Comparison of ENCODE assay signal across 10 cellular contexts in the genomic region with DNA sequence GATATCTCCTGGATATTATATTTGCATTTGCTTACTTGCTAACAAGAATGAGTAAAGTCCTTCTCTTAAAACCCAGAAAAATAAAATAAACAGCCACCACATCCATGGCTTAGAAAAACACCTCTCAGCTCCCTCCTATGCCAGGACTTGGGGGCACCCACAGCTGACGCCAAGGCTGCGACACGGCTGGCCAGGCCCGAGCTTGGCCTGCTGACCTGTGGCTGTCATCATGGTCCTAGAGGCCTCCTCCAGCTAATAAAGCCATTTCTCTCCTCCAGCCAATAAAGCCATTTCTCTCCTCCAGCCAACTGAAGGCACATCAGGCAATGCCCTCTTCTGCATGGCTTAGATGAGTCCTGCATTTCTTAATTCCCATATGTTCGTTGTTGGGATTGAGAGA. TPM values are rescaled to one million over a fixed set of nuclear protein-coding genes. Genes with fewer than 3 reads are reported as not detected.
A peak's percentile ranks its signal among the peaks of the same experiment; 100 is the strongest.
DNase-seq lines count a peak whose midpoint lies in the region; ATAC-seq, FAIRE-seq and TF ChIP-seq lines count a peak whose summit lies in the region.
"Had no signal": no experiment of that assay in that cellular context is flagged by ENCODE, and none has a peak within 500 bp of the region (broad histone marks: within the 10 kb centered on the region; RNA-seq: fewer than 3 reads in every experiment).

No MANE protein-coding gene starts in this region.

- H2AK5ac ChIP-seq in H1 (ENCODE audit: low read depth, low read length), result 0 out of 2 replicates have a peak overlapping the region, but pooled peaks have one; percentile 39

- H3K9ac ChIP-seq in BLaER1 (0 out of 2 replicates have a peak overlapping the region, but pooled peaks have one; percentile 1), H1 (replicated peaks in 1 of 4; ENCODE audit: extremely low read depth in 1 of 4, low read depth in 3 of 4, low read length in 3 of 4) (no peak overlapping the region), parathyroid adenoma (no peak overlapping the region)

- TF ChIP-seq EP300 in H1 (IDR thresholded peaks at IDR 0.05; ENCODE audit: borderline replicate concordance in 1 of 2, low read depth in 2 of 2, low read length in 2 of 2), result no peak

- H3K56ac ChIP-seq in H1 (replicated peaks; ENCODE audit: insufficient read length, low read depth, low read length), result no peak overlapping the region

- peak overlapping the region; percentile 78 for H3K4ac ChIP-seq in H1 (replicated peaks; ENCODE audit: insufficient read length, low read depth, low read length)

- no peak overlapping the region for H2BK120ac ChIP-seq in H1 (replicated peaks; ENCODE audit: low read depth, low read length)

- H3K36me3 ChIP-seq in BLaER1, result peaks cover 6% of the 10 kb centered on the region; the same call in 1 of the 2 replicates
- no peaks in the 10 kb centered on the region for H3K36me3 ChIP-seq in Panc1 (ENCODE audit: control insufficient read depth, insufficient read depth, low read length)
- no peaks in the 10 kb centered on the region for H3K36me3 ChIP-seq in H1 (ENCODE audit: control insufficient read depth in 2 of 4, insufficient read depth in 4 of 4, low read length in 3 of 4)
- no peaks in the 10 kb centered on the region for H3K36me3 ChIP-seq in parathyroid adenoma (ENCODE audit: control insufficient read depth, insufficient read depth, low read length)
- H3K36me3 ChIP-seq in Peyer's patch, result no peaks in the 10 kb centered on the region

- H2BK20ac ChIP-seq in H1 (ENCODE audit: low read length), result no peak overlapping the region

- H4K20me1 ChIP-seq in BLaER1 (peaks cover 17% of the 10 kb centered on the region), H1 (replicated peaks in 1 of 2; ENCODE audit: control insufficient read depth in 1 of 2, insufficient read depth in 2 of 2, low read length in 2 of 2) (peaks cover 0 to 1% of the 10 kb centered on the region in 2 experiments)

- TF ChIP-seq POLR2A in H1 (IDR thresholded peaks at IDR 0.05; ENCODE audit: control extremely low read depth in 1 of 2, low read depth in 2 of 2, low read length in 2 of 2), result no peak
- no peak for TF ChIP-seq POLR2A in Peyer's patch (IDR thresholded peaks at IDR 0.05)

- intact Hi-C loops in Panc1 (cut with micrococcal nuclease; ENCODE audit: unreplicated experiment), result loop anchor here (1.0 kb wide), 1 partner anchor 22 kb away; no protein-coding TSS in a partner anchor

- H3K79me2 ChIP-seq in H1 (ENCODE audit: control insufficient read depth in 1 of 2, insufficient read depth in 2 of 2, low read length in 2 of 2), result no peaks in the 10 kb centered on the region
- H3K79me2 ChIP-seq in parathyroid adenoma, result no peaks in the 10 kb centered on the region

- CTCF ChIA-PET in Panc1 (lab: Charles Lee), result interaction anchor here (0.6 to 1.8 kb wide), 4 partner anchors 15 to 186 kb away, joined by 3 to 11 read pairs (median 4); no protein-coding TSS in a partner anchor
- CTCF ChIA-PET in H1 (lab: Charles Lee; ENCODE audit: partially characterized antibody), result interaction anchor here (0.7 to 7.6 kb wide), 33 partner anchors 8 to 202 kb away, joined by 3 to 67 read pairs (median 5); partner anchors contain the start of genes C19orf12 and PLEKHF1

- TF ChIP-seq CTCF in Panc1 (IDR thresholded peaks at IDR 0.05) (no peak), H1 (IDR thresholded peaks at IDR 0.05; ENCODE audit: control extremely low read depth in 1 of 3, insufficient read depth in 1 of 3, low read depth in 1 of 3, low read length in 3 of 3) (no peak), parathyroid adenoma (IDR thresholded peaks at IDR 0.05) (no peak), Peyer's patch (IDR thresholded peaks at IDR 0.05) (no peak)

- no peak overlapping the region for H2AFZ ChIP-seq in H1 (ENCODE audit: low read length)
- H2AFZ ChIP-seq in parathyroid adenoma, result peak overlapping the region; percentile 65

- peaks cover 2% of the 10 kb centered on the region; the same call in 1 of the 2 replicates for H3K23me2 ChIP-seq in H1 (ENCODE audit: low read depth, low read length)

- H3K23ac ChIP-seq in H1 (ENCODE audit: insufficient read length), result no peak overlapping the region

- H3K4me2 ChIP-seq in BLaER1 (peak overlapping the region; percentile 29; the same call in 1 of the 2 replicates), H1 (ENCODE audit: insufficient read depth in 1 of 2, low read depth in 2 of 2, low read length in 2 of 2) (no peak overlapping the region), parathyroid adenoma (ENCODE audit: low read length) (no peak overlapping the region)

- no peak for FAIRE-seq in H1 (lab: Jason Lieb, UNC)
- FAIRE-seq: G401.6 had no signal

- in situ Hi-C loops in Panc1 (cut with HindIII; ENCODE audit: low pct_unique_long_range_greater_than_20kb, low sequenced_read_pairs), result no loop called here

- no TSS peak for BruUV-seq in Panc1 (replicated peaks; lab: Mats Ljungman, UMichigan)

- H2BK12ac ChIP-seq in H1 (ENCODE audit: low read depth, low read length), result peak overlapping the region; percentile 39; the same call in 1 of the 2 replicates

- H3K4me1 ChIP-seq in BLaER1, result peaks cover 25% of the 10 kb centered on the region
- H3K4me1 ChIP-seq in Panc1 (ENCODE audit: control insufficient read depth, insufficient read depth, low read length), result peaks cover 8% of the 10 kb centered on the region; the same call in 1 of the 2 replicates
- peaks cover 0 to 4% (median 1%) of the 10 kb centered on the region in 4 experiments; a peak in 1 of 7 replicates for H3K4me1 ChIP-seq in H1 (replicated peaks in 1 of 4; ENCODE audit: control insufficient read depth in 3 of 4, insufficient read depth in 4 of 4, low read length in 3 of 4)
- H3K4me1 ChIP-seq in parathyroid adenoma, result peaks cover 19% of the 10 kb centered on the region
- no peaks in the 10 kb centered on the region for H3K4me1 ChIP-seq in Peyer's patch

- H3K79me1 ChIP-seq in H1 (ENCODE audit: low read depth, low read length), result no peaks in the 10 kb centered on the region

- H3K27ac ChIP-seq in BLaER1, result no peak overlapping the region
- no peak overlapping the region; the same call in 1 of the 2 replicates for H3K27ac ChIP-seq in Panc1 (ENCODE audit: low read length)
- no peak overlapping the region for H3K27ac ChIP-seq in H1 (ENCODE audit: low read depth, low read length)
- peak overlapping the region; percentile 65 for H3K27ac ChIP-seq in parathyroid adenoma
- H3K27ac ChIP-seq in Peyer's patch, result no peak overlapping the region

- no peaks in the 10 kb centered on the region for H3K27me3 ChIP-seq in BLaER1
- no peaks in the 10 kb centered on the region for H3K27me3 ChIP-seq in Panc1 (ENCODE audit: control insufficient read depth, insufficient read depth, low read length)
- no peaks in the 10 kb centered on the region for H3K27me3 ChIP-seq in H1 (replicated peaks in 1 of 4; ENCODE audit: control insufficient read depth in 3 of 4, extremely low read depth in 1 of 4, insufficient read depth in 3 of 4, low read length in 3 of 4)
- no peaks in the 10 kb centered on the region for H3K27me3 ChIP-seq in parathyroid adenoma (ENCODE audit: control insufficient read depth, insufficient read depth, low read length)
- no peaks in the 10 kb centered on the region for H3K27me3 ChIP-seq in Peyer's patch

- no peak overlapping the region for H4K91ac ChIP-seq in H1 (replicated peaks; ENCODE audit: insufficient read length, low read length)

- H3K9me3 ChIP-seq in BLaER1 (peaks cover 19% of the 10 kb centered on the region), Panc1 (ENCODE audit: control insufficient read depth, insufficient read depth, low read depth, low read length) (no peaks in the 10 kb centered on the region), H1 (ENCODE audit: insufficient read depth in 2 of 2, low read depth in 1 of 2, low read length in 1 of 2) (no peaks in the 10 kb centered on the region), parathyroid adenoma (ENCODE audit: control insufficient read depth, low read length) (no peaks in the 10 kb centered on the region), Peyer's patch (peaks cover 0 to 5% (median 0%) of the 10 kb centered on the region in 4 donors)

- H3K4me3 ChIP-seq in BLaER1, result no peak overlapping the region
- no peak overlapping the region for H3K4me3 ChIP-seq in Panc1 (ENCODE audit: low read depth in 2 of 2, low read length in 2 of 2)
- H3K4me3 ChIP-seq in H1 (ENCODE audit: extremely low read depth in 1 of 4, insufficient read depth in 2 of 4, low read depth in 3 of 4, low read length in 4 of 4), result no peak overlapping the region
- no peak overlapping the region for H3K4me3 ChIP-seq in parathyroid adenoma (ENCODE audit: low read depth, low read length)
- H3K4me3 ChIP-seq in Peyer's patch, result no peak overlapping the region
- H3K4me3 ChIP-seq: mucosa of descending colon had no signal

- no peak for DNase-seq in Panc1 (ENCODE audit: low read depth, low spot score)
- no peak for DNase-seq in H1 (ENCODE audit: low read depth in 1 of 2, low spot score in 2 of 2)
- DNase-seq in NCI-H1436 (lab: John Stamatoyannopoulos, UW), result no peak
- no peak for DNase-seq in Peyer's patch
- no peak for DNase-seq in cerebellum (ENCODE audit: low spot score)

- no peak overlapping the region for H2BK5ac ChIP-seq in H1 (ENCODE audit: low read depth, low read length)

- ATAC-seq in Panc1 (peak; percentile 15), GM18867 (IDR thresholded peaks at IDR 0.05; ENCODE audit: unreplicated experiment) (no peak)

- H3K18ac ChIP-seq in H1 (ENCODE audit: extremely low read depth, low read length), result no peak overlapping the region

- H2BK15ac ChIP-seq in H1 (ENCODE audit: low read length), result no peak overlapping the region

- TF ChIP-seq RAD21 in H1 (IDR thresholded peaks at IDR 0.05 in 1 of 2, conservative IDR thresholded peaks at IDR 0.05 in 1 of 2; ENCODE audit: low read depth in 2 of 2, low read length in 2 of 2), result no peak

- no peak overlapping the region for H4K5ac ChIP-seq in H1 (ENCODE audit: insufficient read length, low read depth, low read length)

- no peak overlapping the region for H3K14ac ChIP-seq in H1 (ENCODE audit: insufficient read length)

- H4K8ac ChIP-seq in H1 (ENCODE audit: extremely low read depth, insufficient read depth, low read length), result no peak overlapping the region

- POLR2A ChIA-PET in Panc1 (lab: Charles Lee), result no interaction called here
- POLR2A ChIA-PET in H1 (lab: Charles Lee; ENCODE audit: partially characterized antibody), result interaction anchor here (0.8 to 1.0 kb wide), 4 partner anchors 21 to 88 kb away, joined by 3 to 4 read pairs (median 3); partner anchors contain the start of genes C19orf12 and POP4

- 97% methylated on average over 5 of the region's 5 CpGs; no CpG with 5 or more reads in 1 of the 2 experiments for WGBS in H1 (ENCODE audit: extremely low coverage in 1 of 2, insufficient coverage in 1 of 2, insufficient read length in 1 of 2, insufficient replicate concordance in 2 of 2, low coverage in 1 of 2, low lambda C conversion rate in 2 of 2, missing lambda C conversion rate in 1 of 2), 2 experiments

RNA-seq across cellular contexts. Expression of gene C19orf12, which starts 20.9 kb away (rescaled TPM):
- 43.4 TPM for total RNA-seq in Panc1 (2021; ENCODE audit: unreplicated experiment)
- 46.7 TPM for polyA plus RNA-seq in Panc1 (2012; ENCODE audit: insufficient read length)
- 11.9 and 14.5 TPM in 2 replicates for total RNA-seq in H1 (2021; fragmentation: NEBNext Ultra II Directional; extraction: Animal tissue kit (Norgen Biotek cat#: 25700))
- polyA plus RNA-seq in H1 (2011; rRNA removed), result 10.7 and 14.6 TPM in 2 replicates
- 10.5 TPM for polyA plus RNA-seq in H1 (2011; cell fraction: cytosol; rRNA removed)
- 12.9 TPM for polyA plus RNA-seq in H1 (2011; cell fraction: nucleus; rRNA removed)
- 9.6 to 12.2 TPM (median 10.7 TPM) in 4 replicates for polyA plus RNA-seq in H1 (2012, experiment 1 of 2)
- polyA plus RNA-seq in H1 (2012, experiment 2 of 2), result 10.7 TPM
- 8.8 TPM for polyA plus RNA-seq in H1 (2013, experiment 1 of 2)
- polyA plus RNA-seq in H1 (2013, experiment 2 of 2), result 8.9 TPM
- polyA minus RNA-seq in H1 (2011; rRNA and poly(A)+ RNA removed), result 3.7 and 3.8 TPM in 2 replicates
- 5.4 TPM for polyA minus RNA-seq in H1 (2011; cell fraction: cytosol; rRNA and poly(A)+ RNA removed)
- polyA minus RNA-seq in H1 (2011; cell fraction: nucleus; rRNA and poly(A)+ RNA removed), result 7.5 TPM
- 10 to 100 TPM; 18.2 to 49.1 (median 28.2) TPM for total RNA-seq in Peyer's patch
- total RNA-seq in cerebellum, result 35.3 TPM

RNA-seq across cellular contexts. Expression of gene PLEKHF1, which starts 28.9 kb away (rescaled TPM):
- total RNA-seq in Panc1 (2021; ENCODE audit: unreplicated experiment), result 22.4 TPM
- polyA plus RNA-seq in Panc1 (2012; ENCODE audit: insufficient read length), result 31.8 TPM
- total RNA-seq in H1 (2021; fragmentation: NEBNext Ultra II Directional; extraction: Animal tissue kit (Norgen Biotek cat#: 25700)), result 11.1 and 12.0 TPM in 2 replicates
- 18.4 and 21.8 TPM in 2 replicates for polyA plus RNA-seq in H1 (2011; rRNA removed)
- polyA plus RNA-seq in H1 (2011; cell fraction: cytosol; rRNA removed), result 16.3 TPM
- polyA plus RNA-seq in H1 (2011; cell fraction: nucleus; rRNA removed), result 15.9 TPM
- 5.3 to 10.2 TPM (median 9.3 TPM) in 4 replicates for polyA plus RNA-seq in H1 (2012, experiment 1 of 2)
- polyA plus RNA-seq in H1 (2012, experiment 2 of 2), result 11.5 TPM
- polyA plus RNA-seq in H1 (2013, experiment 1 of 2), result 6.0 TPM
- polyA plus RNA-seq in H1 (2013, experiment 2 of 2), result 5.8 TPM
- polyA minus RNA-seq in H1 (2011; rRNA and poly(A)+ RNA removed), result 6.3 and 6.7 TPM in 2 replicates
- polyA minus RNA-seq in H1 (2011; cell fraction: cytosol; rRNA and poly(A)+ RNA removed), result 11.9 TPM
- 18.6 TPM for polyA minus RNA-seq in H1 (2011; cell fraction: nucleus; rRNA and poly(A)+ RNA removed)
- 10 to 100 TPM in 1 of 4 donors, 1 to 10 TPM in 3; 8.2 to 16.5 (median 9.0) TPM for total RNA-seq in Peyer's patch
- 1.5 TPM for total RNA-seq in cerebellum
